In genomic region chr17:50719144-50719923, GRCh38 we compare ENCODE assay signal across 8 cellular contexts. TPM values are rescaled to one million over a fixed set of nuclear protein-coding genes. Genes with fewer than 3 reads are reported as not detected.
DNase-seq lines count a peak whose midpoint lies in the region; ATAC-seq and TF ChIP-seq lines count a peak whose summit lies in the region.

Gene LUC7L3 (plus strand): TSS chr17:50719603. CDS start chr17:50719733, 130 bp downstream.

- H3K27ac Mint-ChIP-seq in activated naive CD4-positive, alpha-beta T cell treated with anti-CD3 and anti-CD28 coated beads for 36 hours = peak within 1 kb of the TSS; percentile 98

- H3K4me3 ChIP-seq in NB4 (ENCODE audit: low read depth, low read length) = peak within 1 kb of the TSS; percentile 90
- peak within 1 kb of the TSS; percentile 69 to 99 for H3K4me3 ChIP-seq in gastroesophageal sphincter

- H3K9me3 ChIP-seq in gastroesophageal sphincter = no peaks in the 10 kb centered on the region

- TF ChIP-seq CTCF in NB4 (IDR thresholded peaks at IDR 0.05; ENCODE audit: low read depth, low read length) = no peak
- peak in 1 of 4 experiments; percentile 27 for TF ChIP-seq CTCF in gastroesophageal sphincter (IDR thresholded peaks at IDR 0.05)

- H3K36me3 Mint-ChIP-seq in activated naive CD4-positive, alpha-beta T cell treated with anti-CD3 and anti-CD28 coated beads for 36 hours (ENCODE audit: low read depth) = peaks cover 13% of the 10 kb centered on the region

- H3K27ac ChIP-seq in gastroesophageal sphincter = peak within 1 kb of the TSS; percentile 88 to 96 (median 94)

- TF ChIP-seq EP300 in gastroesophageal sphincter (IDR thresholded peaks at IDR 0.05) = no peak

- peak within 1 kb of the TSS; percentile 97 for H3K4me3 Mint-ChIP-seq in activated naive CD4-positive, alpha-beta T cell treated with anti-CD3 and anti-CD28 coated beads for 36 hours

- H3K4me1 ChIP-seq in gastroesophageal sphincter = peaks cover 7 to 45% (median 26%) of the 10 kb centered on the region in 3 donors

- no peaks in the 10 kb centered on the region for H3K9me3 Mint-ChIP-seq in activated naive CD4-positive, alpha-beta T cell treated with anti-CD3 and anti-CD28 coated beads for 36 hours

- no peaks in the 10 kb centered on the region for H3K27me3 Mint-ChIP-seq in activated naive CD4-positive, alpha-beta T cell treated with anti-CD3 and anti-CD28 coated beads for 36 hours (ENCODE audit: low read depth)

- ATAC-seq in HG02571 (IDR thresholded peaks at IDR 0.05; ENCODE audit: unreplicated experiment) (peak; percentile 86), gastroesophageal sphincter (peak; percentile 99)

- CTCF ChIA-PET in activated naive CD4-positive, alpha-beta T cell treated with anti-CD3 and anti-CD28 coated beads for 36 hours (lab: Charles Lee) = no interaction called here

- H3K27me3 ChIP-seq in gastroesophageal sphincter = no peaks in the 10 kb centered on the region

- no peaks in the 10 kb centered on the region for H3K36me3 ChIP-seq in gastroesophageal sphincter

- peaks cover 25% of the 10 kb centered on the region for H3K4me1 Mint-ChIP-seq in activated naive CD4-positive, alpha-beta T cell treated with anti-CD3 and anti-CD28 coated beads for 36 hours (ENCODE audit: low read depth)

- intact Hi-C loops in activated naive CD4-positive, alpha-beta T cell treated with anti-CD3 and anti-CD28 coated beads for 36 hours (cut with micrococcal nuclease) = loop anchor here (1.0 kb wide), 2 partner anchors 11 to 147 kb away; partner anchors contain the start of gene TOB1

- peak; percentile 88 for DNase-seq in GM04504 (ENCODE audit: low read depth)
- DNase-seq in NB4 (ENCODE audit: low read depth) = peak; percentile 96
- DNase-seq in SK-N-DZ (ENCODE audit: low spot score) = peak; percentile 96
- DNase-seq in activated naive CD4-positive, alpha-beta T cell treated with anti-CD3 and anti-CD28 coated beads for 36 hours = peak; percentile 95
- peak in 55 of 56 donors; percentile 47 to 96 (median 89) for DNase-seq in nucleus accumbens (lab: John Stamatoyannopoulos, UW)
- peak; percentile 94 for DNase-seq in superior temporal gyrus (ENCODE audit: extremely low spot score)

- 0 to 12% methylated on average over 7 to 11 of the region's 76 CpGs for WGBS in gastroesophageal sphincter (ENCODE audit: low coverage in 1 of 2), 2 donors

- TF ChIP-seq POLR2A in NB4 (IDR thresholded peaks at IDR 0.05; ENCODE audit: extremely low read depth, insufficient read length) (peak; percentile 96), gastroesophageal sphincter (IDR thresholded peaks at IDR 0.05) (peak; percentile 67 to 81)

RNA-seq across cellular contexts. Expression of gene LUC7L3, which starts in this region (rescaled TPM):
- 165 and 184 TPM in 2 replicates for polyA plus RNA-seq in SK-N-DZ (2014; cell fraction: cytosol; rRNA removed)
- 1,147 and 2,499 TPM in 2 replicates for polyA plus RNA-seq in SK-N-DZ (2014; cell fraction: nucleus; rRNA removed)
- 100 to 1,000 TPM; 120 to 136 TPM for total RNA-seq in activated naive CD4-positive, alpha-beta T cell treated with anti-CD3 and anti-CD28 coated beads for 36 hours
- total RNA-seq in gastroesophageal sphincter = 100 to 1,000 TPM in 1 of 4 donors, 10 to 100 TPM in 3; 40.1 to 134 (median 54.6) TPM

Comparison
In these comparisons a context has a peak if more than half of its experiments do, and no peak if none do; other contexts are left out.
1. Peak in every context shown above with its lines: DNase-seq, ATAC-seq, H3K4me3 ChIP-seq and H3K27ac ChIP-seq.